ENCODE assay signal across 9 cellular contexts in genomic region chrX:22748093-22748999, GRCh38.
DNase-seq lines count a peak whose midpoint lies in the region; ATAC-seq, FAIRE-seq and TF ChIP-seq lines count a peak whose summit lies in the region.
"Had no signal": no experiment of that assay in that cellular context is flagged by ENCODE, and none has a peak within 500 bp of the region (broad histone marks: within the 10 kb centered on the region; RNA-seq: fewer than 3 reads in every experiment).

No MANE protein-coding gene starts in this region.

- CTCF ChIA-PET in activated naive CD4-positive, alpha-beta T cell treated with anti-CD3 and anti-CD28 coated beads, Interleukin-2, amount 10 ng/mL, durations not matched to agents 7 days and 5 days (lab: Charles Lee), result interaction anchor here (1.3 to 1.5 kb wide), 3 partner anchors 9 to 763 kb away, joined by 4 to 9 read pairs (median 5); no protein-coding TSS in a partner anchor

- FAIRE-seq in HTR-8/SVneo (lab: Jason Lieb, UNC), result peak; percentile 63

- no peaks in the 10 kb centered on the region for H3K27me3 ChIP-seq in OCI-LY3 (ENCODE audit: low read depth, low read length)

- no peaks in the 10 kb centered on the region for H3K79me2 ChIP-seq in OCI-LY3 (ENCODE audit: low read length)

- H3K4me3 ChIP-seq in OCI-LY3 (ENCODE audit: low read length), result no peak overlapping the region

- no peaks in the 10 kb centered on the region for H3K4me1 Mint-ChIP-seq in activated naive CD4-positive, alpha-beta T cell treated with anti-CD3 and anti-CD28 coated beads, Interleukin-2, amount 10 ng/mL, durations not matched to agents 7 days and 5 days

- no peaks in the 10 kb centered on the region for H3K27me3 Mint-ChIP-seq in activated naive CD4-positive, alpha-beta T cell treated with anti-CD3 and anti-CD28 coated beads, Interleukin-2, amount 10 ng/mL, durations not matched to agents 7 days and 5 days

- ATAC-seq in GM19372 (IDR thresholded peaks at IDR 0.05; ENCODE audit: low read depth, unreplicated experiment) (peak; percentile 90), Right ventricle myocardium superior (ENCODE audit: poor library complexity) (peak; percentile 95), HG02642 (IDR thresholded peaks at IDR 0.05; ENCODE audit: poor library complexity, unreplicated experiment) (no peak)

- H3K9me3 Mint-ChIP-seq in activated naive CD4-positive, alpha-beta T cell treated with anti-CD3 and anti-CD28 coated beads, Interleukin-2, amount 10 ng/mL, durations not matched to agents 7 days and 5 days, result no peaks in the 10 kb centered on the region
- H3K9me3 Mint-ChIP-seq: T-helper 1 cell treated with Interleukin-12 subunit alpha and Interleukin-12 subunit beta and Interleukin-4 antibody, amounts not matched to agents 30 μg/mL and 1 μg/mL, for 36 hours had no signal

- H3K4me3 Mint-ChIP-seq in activated naive CD4-positive, alpha-beta T cell treated with anti-CD3 and anti-CD28 coated beads, Interleukin-2, amount 10 ng/mL, durations not matched to agents 7 days and 5 days, result no peak overlapping the region
- H3K4me3 Mint-ChIP-seq: T-helper 1 cell treated with Interleukin-12 subunit alpha and Interleukin-12 subunit beta and Interleukin-4 antibody, amounts not matched to agents 30 μg/mL and 1 μg/mL, for 36 hours had no signal

- H3K27ac Mint-ChIP-seq in activated naive CD4-positive, alpha-beta T cell treated with anti-CD3 and anti-CD28 coated beads, Interleukin-2, amount 10 ng/mL, durations not matched to agents 7 days and 5 days, result no peak overlapping the region
- H3K27ac Mint-ChIP-seq: T-helper 1 cell treated with Interleukin-12 subunit alpha and Interleukin-12 subunit beta and Interleukin-4 antibody, amounts not matched to agents 30 μg/mL and 1 μg/mL, for 36 hours had no signal

- no peak overlapping the region for H3K4me2 ChIP-seq in OCI-LY3 (ENCODE audit: low read length)

- H2AFZ ChIP-seq in OCI-LY3 (ENCODE audit: low read depth, low read length), result no peak overlapping the region

- no peaks in the 10 kb centered on the region for H3K36me3 ChIP-seq in OCI-LY3 (replicated peaks; ENCODE audit: low read depth, low read length)

- H3K27ac ChIP-seq in OCI-LY3 (ENCODE audit: low read length), result no peak overlapping the region

- no peaks in the 10 kb centered on the region for H4K20me1 ChIP-seq in OCI-LY3 (ENCODE audit: insufficient read depth, low read length)

- TF ChIP-seq CTCF in OCI-LY3 (IDR thresholded peaks at IDR 0.05; ENCODE audit: low read depth, low read length), result peak; percentile 65

- H3K4me1 ChIP-seq in OCI-LY3 (ENCODE audit: low read length), result peaks cover 8% of the 10 kb centered on the region

- H3K9me3 ChIP-seq in OCI-LY3 (ENCODE audit: insufficient read depth, low read length), result no peaks in the 10 kb centered on the region

- no peak overlapping the region for H3K9ac ChIP-seq in OCI-LY3 (ENCODE audit: low read length)

- intact Hi-C loops in Right ventricle myocardium superior (cut with DNase I), result no loop called here

- H3K36me3 Mint-ChIP-seq in activated naive CD4-positive, alpha-beta T cell treated with anti-CD3 and anti-CD28 coated beads, Interleukin-2, amount 10 ng/mL, durations not matched to agents 7 days and 5 days, result no peaks in the 10 kb centered on the region

- DNase-seq in COR-L47 (lab: John Stamatoyannopoulos, UW), result peak; percentile 7
- peak; percentile 33 for DNase-seq in HTR-8/SVneo (ENCODE audit: insufficient read length, low spot score)
- peak; percentile 41 for DNase-seq in activated naive CD4-positive, alpha-beta T cell treated with anti-CD3 and anti-CD28 coated beads, Interleukin-2, amount 10 ng/mL, durations not matched to agents 7 days and 5 days
- peak; percentile 25 for DNase-seq in Right ventricle myocardium superior
- DNase-seq in retina, result peak; percentile 51
